Comparison of ENCODE assay signal across 5 cellular contexts in genomic region chr1:221902961-221903360, GRCh38.
"Had no signal": no experiment of that assay in that cellular context is flagged by ENCODE, and none has a peak within 500 bp of the region (broad histone marks: within the 10 kb centered on the region; RNA-seq: fewer than 3 reads in every experiment).

No MANE protein-coding gene starts in this region.

- H3K4me3 Mint-ChIP-seq: GM23338, H9 had no signal

- H3K9me3 Mint-ChIP-seq: GM23338, H9 had no signal

- H3K27ac Mint-ChIP-seq: GM23338, H9 had no signal

- DNase-seq: H9, HCEC 1CT, IMR-90 had no signal

- ATAC-seq: GM23338, K562 had no signal

- H3K4me1 Mint-ChIP-seq: GM23338 had no signal

- H3K4me2 ChIP-seq: GM23338 had no signal

- H3K4me3 ChIP-seq: GM23338, K562 had no signal

- H2AFZ ChIP-seq: GM23338 had no signal
